8 cellular contexts compared by ENCODE assay signal in genomic region chr4:170137466-170137865, GRCh38. TPM values are rescaled to one million over a fixed set of nuclear protein-coding genes. Genes with fewer than 3 reads are reported as not detected.
"Had no signal": no experiment of that assay in that cellular context is flagged by ENCODE, and none has a peak within 500 bp of the region (broad histone marks: within the 10 kb centered on the region; RNA-seq: fewer than 3 reads in every experiment).

No MANE protein-coding gene starts in this region.

- H3K36me3 Mint-ChIP-seq: IgD-negative memory B cell had no signal

- H3K27ac Mint-ChIP-seq: GM23338, HFFc6, IgD-negative memory B cell had no signal

- H3K4me3 ChIP-seq: GM23338, HAP-1 had no signal

- DNase-seq: H7, HFFc6, KBM-7 had no signal

- H3K36me3 ChIP-seq: HAP-1 had no signal

- H3K4me1 ChIP-seq: HAP-1 had no signal

- H3K4me3 Mint-ChIP-seq: GM23338, HFFc6, IgD-negative memory B cell had no signal

- H3K4me2 ChIP-seq: GM23338 had no signal

- H3K27ac ChIP-seq: HL-60 had no signal

- ATAC-seq: GM23338, HepG2 had no signal

- H3K27me3 Mint-ChIP-seq: IgD-negative memory B cell had no signal

RNA-seq across cellular contexts. Expression of gene AADAT, which starts 47.7 kb away (rescaled TPM):
- polyA plus RNA-seq: IgD-negative memory B cell had no signal
